10 cellular contexts compared by ENCODE assay signal in genomic region chr17:38418693-38419507, GRCh38. TPM values are rescaled to one million over a fixed set of nuclear protein-coding genes. Genes with fewer than 3 reads are reported as not detected.
DNase-seq lines count a peak whose midpoint lies in the region; ATAC-seq and TF ChIP-seq lines count a peak whose summit lies in the region.
"Had no signal": no experiment of that assay in that cellular context is flagged by ENCODE, and none has a peak within 500 bp of the region (broad histone marks: within the 10 kb centered on the region; RNA-seq: fewer than 3 reads in every experiment).

No MANE protein-coding gene starts in this region.

- in situ Hi-C loops in GM23248 (cut with MboI): no loop called here
- in situ Hi-C loops in mammary epithelial cell (cut with MboI; ENCODE audit: low sequenced_read_pairs in 2 of 2): no loop called here
- in situ Hi-C loops in GM13977 (cut with MboI; ENCODE audit: low pct_unique_long_range_greater_than_20kb, low sequenced_read_pairs, unreplicated experiment): loop anchor here (5.0 kb wide), 1 partner anchor 72 kb away; no protein-coding TSS in a partner anchor

- no TSS peak for BruUV-seq in mammary epithelial cell (replicated peaks; lab: Mats Ljungman, UMichigan)

- H3F3A ChIP-seq in GM23248 (ENCODE audit: insufficient read depth): no peaks in the 10 kb centered on the region

- TF ChIP-seq POLR2A in adrenal gland (IDR thresholded peaks at IDR 0.05): no peak

- H2AFZ ChIP-seq in GM23248 (no peak overlapping the region), mammary epithelial cell (ENCODE audit: low read depth, low read length) (no peak overlapping the region), neuron (ENCODE audit: low read depth, low read length) (no peak overlapping the region)

- H3K36me3 ChIP-seq in BE2C (no peaks in the 10 kb centered on the region), GM23248 (ENCODE audit: low read depth) (no peaks in the 10 kb centered on the region), mammary epithelial cell (ENCODE audit: insufficient read depth, low read length) (no peaks in the 10 kb centered on the region), neuron (ENCODE audit: insufficient read depth, low read length) (no peaks in the 10 kb centered on the region), adrenal gland (replicated peaks in 1 of 2) (no peaks in the 10 kb centered on the region)

- 6 to 16% methylated on average over 23 to 51 of the region's 78 CpGs for WGBS in GM23248 (ENCODE audit: low coverage in 1 of 2, low lambda C conversion rate in 2 of 2, missing lambda C conversion rate in 2 of 2), 2 experiments
- 4% methylated on average over 20 of the region's 78 CpGs for WGBS in mammary epithelial cell (ENCODE audit: low coverage, missing lambda C conversion rate)
- WGBS in adrenal gland, 4 donors: 12 to 53% (median 20%) methylated on average over 4 to 70 of the region's 78 CpGs

- dilution Hi-C loops in mammary epithelial cell (cut with HindIII; ENCODE audit: low sequenced_read_pairs): no loop called here

- CTCF ChIA-PET in mammary epithelial cell (lab: Charles Lee; ENCODE audit: low non-redundant PET): no interaction called here

- H3K27me3 ChIP-seq in BE2C (no peaks in the 10 kb centered on the region), GM23248 (replicated peaks; ENCODE audit: insufficient read depth) (peaks cover 10% of the 10 kb centered on the region; the same call in 1 of the 2 replicates), mammary epithelial cell (ENCODE audit: insufficient read depth, low read length) (peaks cover 15% of the 10 kb centered on the region), neuron (ENCODE audit: insufficient read depth, low read length) (peaks cover 51% of the 10 kb centered on the region), adrenal gland (peaks cover 4% of the 10 kb centered on the region)

- no peaks in the 10 kb centered on the region for H3K9me2 ChIP-seq in GM23248 (ENCODE audit: insufficient read depth)

- no peaks in the 10 kb centered on the region for H3K79me2 ChIP-seq in GM23248 (ENCODE audit: insufficient read depth)
- H3K79me2 ChIP-seq in mammary epithelial cell (ENCODE audit: insufficient read depth, low read length): no peaks in the 10 kb centered on the region

- H4K20me1 ChIP-seq in GM23248 (ENCODE audit: insufficient read depth): no peaks in the 10 kb centered on the region
- H4K20me1 ChIP-seq in mammary epithelial cell (ENCODE audit: insufficient read depth, low read length): no peaks in the 10 kb centered on the region

- no peak overlapping the region for H3K27ac ChIP-seq in GM23248
- H3K27ac ChIP-seq in mammary epithelial cell (ENCODE audit: insufficient read depth, low read depth, low read length): no peak overlapping the region
- H3K27ac ChIP-seq in adrenal gland: no peak overlapping the region
- H3K27ac ChIP-seq: foreskin keratinocyte had no signal

- intact Hi-C loops in mammary epithelial cell (cut with micrococcal nuclease) (no loop called here), adrenal gland (cut with DNase I) (loop anchor here in 1 of 2 donors (5.0 kb wide), 1 partner anchor 67 kb away; the partner anchor contains the start of gene SOCS7)

- H3K4me2 ChIP-seq in GM23248 (ENCODE audit: unreplicated experiment): no peak overlapping the region
- peak overlapping the region; percentile 61 for H3K4me2 ChIP-seq in mammary epithelial cell (ENCODE audit: insufficient read depth, low read depth, low read length)

- peaks cover 37% of the 10 kb centered on the region for H3K4me1 ChIP-seq in BE2C
- H3K4me1 ChIP-seq in GM23248 (ENCODE audit: insufficient read depth): peaks cover 21% of the 10 kb centered on the region
- peaks cover 8% of the 10 kb centered on the region for H3K4me1 ChIP-seq in mammary epithelial cell (ENCODE audit: insufficient read depth, low read length)
- H3K4me1 ChIP-seq in neuron (ENCODE audit: insufficient read depth, low read length): peaks cover 62% of the 10 kb centered on the region
- H3K4me1 ChIP-seq in adrenal gland (replicated peaks in 1 of 2): peaks cover 8 to 22% of the 10 kb centered on the region in 2 donors

- H3K9me3 ChIP-seq in BE2C (no peaks in the 10 kb centered on the region), GM23248 (ENCODE audit: low read depth) (no peaks in the 10 kb centered on the region), mammary epithelial cell (replicated peaks; ENCODE audit: insufficient read depth, low read length) (no peaks in the 10 kb centered on the region), neuron (ENCODE audit: low read length) (no peaks in the 10 kb centered on the region), adrenal gland (replicated peaks in 1 of 3) (no peaks in the 10 kb centered on the region)

- TF ChIP-seq CTCF in BE2C (IDR thresholded peaks at IDR 0.05; ENCODE audit: low read depth, low read length) (no peak), mammary epithelial cell (conservative IDR thresholded peaks at IDR 0.05 in 1 of 2, IDR thresholded peaks at IDR 0.05 in 1 of 2; ENCODE audit: extremely low read depth in 1 of 2, insufficient read depth in 1 of 2, low read depth in 1 of 2, low read length in 2 of 2) (no peak), adrenal gland (IDR thresholded peaks at IDR 0.05) (no peak), GM13977 (IDR thresholded peaks at IDR 0.05; ENCODE audit: extremely low read depth, insufficient read depth, missing control alignments) (no peak)

- H3K4me3 ChIP-seq in BE2C (ENCODE audit: low read depth, low read length) (peak overlapping the region; percentile 48), GM23248 (no peak overlapping the region), mammary epithelial cell (replicated peaks in 1 of 3; ENCODE audit: insufficient read depth in 1 of 3, low read depth in 2 of 3, low read length in 3 of 3) (no peak overlapping the region), neuron (ENCODE audit: low read length) (peak overlapping the region; percentile 32), adrenal gland (peak overlapping the region in 1 of 4 donors; percentile 50)

- DNase-seq in BE2C (peak; percentile 45), GM23248 (peak; percentile 42), mammary epithelial cell (no peak), adrenal gland (no peak), GM13977 (ENCODE audit: low spot score) (no peak), hepatic stellate cell (ENCODE audit: low spot score) (no peak)
- DNase-seq: activated CD4-positive, alpha-beta T cell treated with anti-CD3 and anti-CD28 coated beads for 48 hours; foreskin keratinocyte had no signal

- no peak for ATAC-seq in HG03025 (IDR thresholded peaks at IDR 0.05; ENCODE audit: low FRiP score, unreplicated experiment)
- ATAC-seq: foreskin keratinocyte had no signal

- H3K9ac ChIP-seq in GM23248: no peak overlapping the region
- H3K9ac ChIP-seq in mammary epithelial cell (ENCODE audit: insufficient read depth, low read length): no peak overlapping the region

RNA-seq across cellular contexts. Expression of gene ARHGAP23, which starts 9.4 kb away (rescaled TPM):
- 74.5 TPM for polyA plus RNA-seq in BE2C (2012; ENCODE audit: insufficient read depth, insufficient read length, low read depth)
- 64.2 and 69.4 TPM in 2 replicates for total RNA-seq in GM23248 (2014; rRNA removed; shearing (Covaris generic))
- 5.3 and 6.6 TPM in 2 replicates for polyA plus RNA-seq in GM23248 (2016; fragmentation: Nextera tagmentation; extraction: Ambion mirVana)
- 10 to 100 TPM; 30.5 to 43.0 TPM for total RNA-seq in mammary epithelial cell
- 11.4 TPM for polyA plus RNA-seq in mammary epithelial cell
- 28.8 TPM for polyA minus RNA-seq in mammary epithelial cell
- 10 to 100 TPM; 16.4 to 71.9 (median 29.3) TPM for total RNA-seq in adrenal gland
- 10 to 100 TPM; 15.8 to 26.9 (median 17.8) TPM for polyA plus RNA-seq in adrenal gland

Comparison
In these comparisons a context has a peak if more than half of its experiments do, and no peak if none do; other contexts are left out.
1. DNase-seq: peak in BE2C (single experiment) and GM23248 (single experiment); none in mammary epithelial cell (single experiment), adrenal gland (0 of 7), GM13977 (single experiment) and hepatic stellate cell (single experiment).
2. H3K4me3 ChIP-seq: peak in BE2C (single experiment) and neuron (single experiment); none in GM23248 (single experiment) and mammary epithelial cell (0 of 3).